Comparison of ENCODE assay signal across 1 cellular context in genomic region chr2:145691659-145692058, GRCh38.
TF ChIP-seq lines count a peak whose summit lies in the region.

No MANE protein-coding gene starts in this region.

TF ChIP-seq in WTC11, 78 proteins besides CTCF, POLR2A, EP300 and RAD21 (continued from another document):
- TF ChIP-seq ZMAT4 (CRISPR knock-in tag; IDR thresholded peaks at IDR 0.05) (no peak), ETV6 (CRISPR knock-in tag; IDR thresholded peaks at IDR 0.05) (no peak), GABPB1 (CRISPR knock-in tag; IDR thresholded peaks at IDR 0.05) (no peak), FOXJ3 (CRISPR knock-in tag; IDR thresholded peaks at IDR 0.05; ENCODE audit: borderline replicate concordance) (no peak), ZNF532 (CRISPR knock-in tag; IDR thresholded peaks at IDR 0.05; ENCODE audit: borderline replicate concordance) (no peak), IRF2 (CRISPR knock-in tag; IDR thresholded peaks at IDR 0.05; ENCODE audit: borderline replicate concordance, low read depth) (no peak), NR3C1 (CRISPR knock-in tag; conservative IDR thresholded peaks at IDR 0.05; ENCODE audit: low read depth) (no peak), NR1H2 (CRISPR knock-in tag; IDR thresholded peaks at IDR 0.05) (no peak), TP53 (CRISPR knock-in tag; IDR thresholded peaks at IDR 0.05) (no peak)
TF ChIP-seq in WTC11: peak in this region for 0.
